Comparison of ENCODE assay signal across 9 cellular contexts in the genomic region with DNA sequence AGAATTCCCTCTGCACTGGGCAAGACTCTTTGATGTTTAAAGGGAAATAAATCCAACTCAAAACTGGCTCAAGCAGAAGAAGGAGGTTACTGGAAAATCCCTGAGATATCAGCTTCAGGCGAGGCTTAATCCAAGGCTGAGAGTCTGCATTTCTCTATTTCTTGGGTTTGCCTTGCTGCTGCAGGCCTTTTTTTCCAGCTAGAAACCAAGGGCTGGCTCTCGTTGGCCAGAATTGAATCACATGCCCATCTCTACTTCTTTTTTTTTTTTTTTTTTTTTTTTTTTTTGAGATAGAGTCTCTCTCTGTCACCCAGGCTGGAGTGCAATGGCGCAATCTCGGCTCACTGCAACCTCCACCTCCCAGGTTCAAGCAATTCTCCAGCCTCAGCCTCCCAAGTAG. TPM values are rescaled to one million over a fixed set of nuclear protein-coding genes. Genes with fewer than 3 reads are reported as not detected.
"Had no signal": no experiment of that assay in that cellular context is flagged by ENCODE, and none has a peak within 500 bp of the region (broad histone marks: within the 10 kb centered on the region; RNA-seq: fewer than 3 reads in every experiment).

No MANE protein-coding gene starts in this region.

RNA-seq across cellular contexts. Expression of a gene that starts 11.7 kb away (rescaled TPM):
- total RNA-seq: activated CD4-positive, alpha-beta T cell treated with anti-CD3 and anti-CD28 coated beads, Interleukin-2, amount 10 ng/mL, durations not matched to agents 7 days and 5 days; chondrocyte; endothelial cell of umbilical vein; fibroblast of lung; fibroblast of villous mesenchyme had no signal
- polyA plus RNA-seq: endothelial cell of umbilical vein, fibroblast of lung, keratinocyte had no signal

RNA-seq across cellular contexts. Expression of a gene that starts 53.5 kb away (rescaled TPM):
- total RNA-seq: activated CD4-positive, alpha-beta memory T cell treated with anti-CD3 and anti-CD28 coated beads, Interleukin-2, amount 10 ng/mL, durations not matched to agents 7 days and 5 days; activated CD4-positive, alpha-beta T cell treated with anti-CD3 and anti-CD28 coated beads, Interleukin-2, amount 10 ng/mL, durations not matched to agents 7 days and 5 days; activated naive CD8-positive, alpha-beta T cell treated with anti-CD3 and anti-CD28 coated beads, Interleukin-2, amount 10 ng/mL, durations not matched to agents 7 days and 5 days; chondrocyte; fibroblast of lung; fibroblast of villous mesenchyme; smooth muscle cell had no signal
- polyA plus RNA-seq: fibroblast of lung, keratinocyte had no signal
